In the genomic region with DNA sequence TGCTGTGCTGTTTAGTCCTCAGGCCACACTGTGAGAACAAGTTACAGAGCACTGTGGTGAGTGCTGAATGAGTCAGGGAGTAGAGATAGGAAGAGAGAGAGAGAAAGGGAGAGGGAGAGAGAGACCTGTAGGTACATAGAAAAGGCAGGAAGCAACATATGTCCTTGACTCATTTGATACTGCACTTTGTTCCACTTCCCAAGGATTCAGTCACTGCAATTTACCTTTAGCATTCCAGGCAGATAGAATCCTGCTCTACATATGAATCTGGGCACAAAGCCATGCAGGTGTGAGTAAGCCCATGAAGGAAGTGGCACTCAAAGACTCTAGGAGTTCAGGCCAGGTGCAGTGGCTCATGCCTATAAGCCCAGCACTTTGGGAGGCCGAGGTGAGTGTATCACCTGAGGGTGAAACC, we compare ENCODE assay signal across 11 cellular contexts. TPM values are rescaled to one million over a fixed set of nuclear protein-coding genes. Genes with fewer than 3 reads are reported as not detected.
DNase-seq lines count a peak whose midpoint lies in the region; ATAC-seq and TF ChIP-seq lines count a peak whose summit lies in the region.
"Had no signal": no experiment of that assay in that cellular context is flagged by ENCODE, and none has a peak within 500 bp of the region (broad histone marks: within the 10 kb centered on the region; RNA-seq: fewer than 3 reads in every experiment).

No MANE protein-coding gene starts in this region.

- H3K36me3 Mint-ChIP-seq in GM23338 (ENCODE audit: low read depth) (no peaks in the 10 kb centered on the region), natural killer cell (no peaks in the 10 kb centered on the region)

- H3F3A ChIP-seq in GM23338 (replicated peaks; ENCODE audit: low read depth) = no peaks in the 10 kb centered on the region

- no peaks in the 10 kb centered on the region for H3K27me3 ChIP-seq in GM23338 (ENCODE audit: insufficient read depth)

- H4K20me1 ChIP-seq in GM23338 (replicated peaks; ENCODE audit: insufficient read depth) = no peaks in the 10 kb centered on the region

- TF ChIP-seq CTCF in GM23338 (conservative IDR thresholded peaks at IDR 0.05; ENCODE audit: low read depth in 2 of 2) = no peak
- TF ChIP-seq CTCF in natural killer cell (IDR thresholded peaks at IDR 0.05) = no peak

- peak overlapping the region; percentile 56; the same call in 1 of the 2 replicates for H2AFZ ChIP-seq in GM23338

- H3K27ac Mint-ChIP-seq in GM23338 = no peak overlapping the region
- H3K27ac Mint-ChIP-seq in natural killer cell = peak overlapping the region; percentile 63 to 77

- H3K27me3 Mint-ChIP-seq in GM23338 (ENCODE audit: insufficient read depth, low read depth, poor library complexity) (no peaks in the 10 kb centered on the region), natural killer cell (ENCODE audit: low read depth in 2 of 2) (peaks cover 0 to 2% of the 10 kb centered on the region in 2 donors)

- H3K36me3 ChIP-seq in GM23338 (ENCODE audit: insufficient read depth) = no peaks in the 10 kb centered on the region

- no peaks in the 10 kb centered on the region for H3K79me2 ChIP-seq in GM23338 (replicated peaks; ENCODE audit: insufficient read depth)

- no peak overlapping the region for H3K4me3 Mint-ChIP-seq in GM23338
- H3K4me3 Mint-ChIP-seq in natural killer cell = peak overlapping the region; percentile 72

- H3K4me1 Mint-ChIP-seq in GM23338 = peaks cover 10% of the 10 kb centered on the region
- peaks cover 23 to 29% of the 10 kb centered on the region in 2 donors for H3K4me1 Mint-ChIP-seq in natural killer cell

- H3K9me2 ChIP-seq in GM23338 (ENCODE audit: insufficient read depth) = 0 out of 2 replicates have a peak, but pooled peaks cover 6% of the 10 kb centered on the region

- H3K4me1 ChIP-seq in GM23338 (ENCODE audit: insufficient read depth) = no peaks in the 10 kb centered on the region

- peak overlapping the region; percentile 47; the same call in 1 of the 2 replicates for H3K4me2 ChIP-seq in GM23338
- H3K4me2 ChIP-seq: KMS-11 had no signal

- ATAC-seq in GM23338 (peak; percentile 62; the same call in 1 of the 3 replicates), natural killer cell (no peak), GM18511 (IDR thresholded peaks at IDR 0.05; ENCODE audit: unreplicated experiment) (no peak), GM18519 (IDR thresholded peaks at IDR 0.05; ENCODE audit: low FRiP score, unreplicated experiment) (no peak)

- H3K9me3 Mint-ChIP-seq in GM23338 (no peaks in the 10 kb centered on the region), natural killer cell (no peaks in the 10 kb centered on the region)

- DNase-seq in GM23338 (ENCODE audit: low spot score) (peak; percentile 33), NCI-H2029 treated with DMSO at 0.1 percent for 48 hours (lab: John Stamatoyannopoulos, UW) (peak; percentile 86), amniotic epithelial cell (ENCODE audit: low read depth) (peak; percentile 63), natural killer cell (no peak), NCI-H524 (lab: John Stamatoyannopoulos, UW) (no peak), dedifferentiated amniotic fluid mesenchymal stem cell (ENCODE audit: extremely low spot score) (no peak)
- DNase-seq: retina had no signal

- no peak overlapping the region for H3K27ac ChIP-seq in GM23338 (ENCODE audit: low read depth)
- H3K27ac ChIP-seq: KMS-11 had no signal

- intact Hi-C loops in natural killer cell (cut with micrococcal nuclease) = no loop called here

- no peak overlapping the region for H3K4me3 ChIP-seq in GM23338

TF ChIP-seq in GM23338, 12 proteins besides CTCF, POLR2A, EP300 and RAD21:
- TF ChIP-seq, protein P1, sequence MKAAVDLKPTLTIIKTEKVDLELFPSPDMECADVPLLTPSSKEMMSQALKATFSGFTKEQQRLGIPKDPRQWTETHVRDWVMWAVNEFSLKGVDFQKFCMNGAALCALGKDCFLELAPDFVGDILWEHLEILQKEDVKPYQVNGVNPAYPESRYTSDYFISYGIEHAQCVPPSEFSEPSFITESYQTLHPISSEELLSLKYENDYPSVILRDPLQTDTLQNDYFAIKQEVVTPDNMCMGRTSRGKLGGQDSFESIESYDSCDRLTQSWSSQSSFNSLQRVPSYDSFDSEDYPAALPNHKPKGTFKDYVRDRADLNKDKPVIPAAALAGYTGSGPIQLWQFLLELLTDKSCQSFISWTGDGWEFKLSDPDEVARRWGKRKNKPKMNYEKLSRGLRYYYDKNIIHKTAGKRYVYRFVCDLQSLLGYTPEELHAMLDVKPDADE (IDR thresholded peaks at IDR 0.05) = no peak
- TF ChIP-seq JUNB (IDR thresholded peaks at IDR 0.05; ENCODE audit: unreplicated experiment) = no peak
- TF ChIP-seq, protein P2, sequence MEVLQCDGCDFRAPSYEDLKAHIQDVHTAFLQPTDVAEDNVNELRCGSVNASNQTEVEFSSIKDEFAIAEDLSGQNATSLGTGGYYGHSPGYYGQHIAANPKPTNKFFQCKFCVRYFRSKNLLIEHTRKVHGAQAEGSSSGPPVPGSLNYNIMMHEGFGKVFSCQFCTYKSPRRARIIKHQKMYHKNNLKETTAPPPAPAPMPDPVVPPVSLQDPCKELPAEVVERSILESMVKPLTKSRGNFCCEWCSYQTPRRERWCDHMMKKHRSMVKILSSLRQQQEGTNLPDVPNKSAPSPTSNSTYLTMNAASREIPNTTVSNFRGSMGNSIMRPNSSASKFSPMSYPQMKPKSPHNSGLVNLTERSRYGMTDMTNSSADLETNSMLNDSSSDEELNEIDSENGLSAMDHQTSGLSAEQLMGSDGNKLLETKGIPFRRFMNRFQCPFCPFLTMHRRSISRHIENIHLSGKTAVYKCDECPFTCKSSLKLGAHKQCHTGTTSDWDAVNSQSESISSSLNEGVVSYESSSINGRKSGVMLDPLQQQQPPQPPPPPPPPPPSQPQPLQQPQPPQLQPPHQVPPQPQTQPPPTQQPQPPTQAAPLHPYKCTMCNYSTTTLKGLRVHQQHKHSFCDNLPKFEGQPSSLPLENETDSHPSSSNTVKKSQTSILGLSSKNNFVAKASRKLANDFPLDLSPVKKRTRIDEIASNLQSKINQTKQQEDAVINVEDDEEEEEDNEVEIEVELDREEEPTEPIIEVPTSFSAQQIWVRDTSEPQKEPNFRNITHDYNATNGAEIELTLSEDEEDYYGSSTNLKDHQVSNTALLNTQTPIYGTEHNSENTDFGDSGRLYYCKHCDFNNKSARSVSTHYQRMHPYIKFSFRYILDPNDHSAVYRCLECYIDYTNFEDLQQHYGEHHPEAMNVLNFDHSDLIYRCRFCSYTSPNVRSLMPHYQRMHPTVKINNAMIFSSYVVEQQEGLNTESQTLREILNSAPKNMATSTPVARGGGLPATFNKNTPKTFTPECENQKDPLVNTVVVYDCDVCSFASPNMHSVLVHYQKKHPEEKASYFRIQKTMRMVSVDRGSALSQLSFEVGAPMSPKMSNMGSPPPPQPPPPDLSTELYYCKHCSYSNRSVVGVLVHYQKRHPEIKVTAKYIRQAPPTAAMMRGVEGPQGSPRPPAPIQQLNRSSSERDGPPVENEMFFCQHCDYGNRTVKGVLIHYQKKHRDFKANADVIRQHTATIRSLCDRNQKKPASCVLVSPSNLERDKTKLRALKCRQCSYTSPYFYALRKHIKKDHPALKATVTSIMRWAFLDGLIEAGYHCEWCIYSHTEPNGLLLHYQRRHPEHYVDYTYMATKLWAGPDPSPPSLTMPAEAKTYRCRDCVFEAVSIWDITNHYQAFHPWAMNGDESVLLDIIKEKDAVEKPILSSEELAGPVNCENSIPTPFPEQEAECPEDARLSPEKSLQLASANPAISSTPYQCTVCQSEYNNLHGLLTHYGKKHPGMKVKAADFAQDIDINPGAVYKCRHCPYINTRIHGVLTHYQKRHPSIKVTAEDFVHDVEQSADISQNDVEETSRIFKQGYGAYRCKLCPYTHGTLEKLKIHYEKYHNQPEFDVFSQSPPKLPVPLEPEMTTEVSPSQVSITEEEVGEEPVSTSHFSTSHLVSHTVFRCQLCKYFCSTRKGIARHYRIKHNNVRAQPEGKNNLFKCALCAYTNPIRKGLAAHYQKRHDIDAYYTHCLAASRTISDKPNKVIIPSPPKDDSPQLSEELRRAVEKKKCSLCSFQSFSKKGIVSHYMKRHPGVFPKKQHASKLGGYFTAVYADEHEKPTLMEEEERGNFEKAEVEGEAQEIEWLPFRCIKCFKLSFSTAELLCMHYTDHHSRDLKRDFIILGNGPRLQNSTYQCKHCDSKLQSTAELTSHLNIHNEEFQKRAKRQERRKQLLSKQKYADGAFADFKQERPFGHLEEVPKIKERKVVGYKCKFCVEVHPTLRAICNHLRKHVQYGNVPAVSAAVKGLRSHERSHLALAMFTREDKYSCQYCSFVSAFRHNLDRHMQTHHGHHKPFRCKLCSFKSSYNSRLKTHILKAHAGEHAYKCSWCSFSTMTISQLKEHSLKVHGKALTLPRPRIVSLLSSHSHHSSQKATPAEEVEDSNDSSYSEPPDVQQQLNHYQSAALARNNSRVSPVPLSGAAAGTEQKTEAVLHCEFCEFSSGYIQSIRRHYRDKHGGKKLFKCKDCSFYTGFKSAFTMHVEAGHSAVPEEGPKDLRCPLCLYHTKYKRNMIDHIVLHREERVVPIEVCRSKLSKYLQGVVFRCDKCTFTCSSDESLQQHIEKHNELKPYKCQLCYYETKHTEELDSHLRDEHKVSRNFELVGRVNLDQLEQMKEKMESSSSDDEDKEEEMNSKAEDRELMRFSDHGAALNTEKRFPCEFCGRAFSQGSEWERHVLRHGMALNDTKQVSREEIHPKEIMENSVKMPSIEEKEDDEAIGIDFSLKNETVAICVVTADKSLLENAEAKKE (CRISPR knock-in tag; IDR thresholded peaks at IDR 0.05) = no peak
- TF ChIP-seq STAT1 (IDR thresholded peaks at IDR 0.05; ENCODE audit: unreplicated experiment) = no peak
- TF ChIP-seq POLR2AphosphoS5 (IDR thresholded peaks at IDR 0.05; ENCODE audit: low read depth) = no peak
- TF ChIP-seq ZNF114 (CRISPR knock-in tag; IDR thresholded peaks at IDR 0.05) = no peak
- TF ChIP-seq EZH2phosphoT487 (IDR thresholded peaks at IDR 0.05; ENCODE audit: unreplicated experiment) = no peak
- TF ChIP-seq NANOG (IDR thresholded peaks at IDR 0.05; ENCODE audit: borderline replicate concordance) = no peak
- no peak for TF ChIP-seq CREB1 (CRISPR knock-in tag; IDR thresholded peaks at IDR 0.05; ENCODE audit: low read depth)

RNA-seq across cellular contexts. Expression of a gene that starts 1.0 kb away (rescaled TPM):
- total RNA-seq in GM23338 (2014; rRNA removed; shearing (Covaris generic)) = not detected in 2 replicates
- not detected in 2 replicates for polyA plus RNA-seq in GM23338 (2016; fragmentation: Nextera tagmentation; extraction: Ambion mirVana)
- total RNA-seq in natural killer cell = 1 to 10 TPM; 5.9 to 7.3 (median 6.8) TPM
- total RNA-seq: glomerular endothelial cell had no signal

Comparison
In these comparisons a context has a peak if more than half of its experiments do, and no peak if none do; other contexts are left out.
1. DNase-seq: peak in GM23338 (single experiment), NCI-H2029 treated with DMSO at 0.1 percent for 48 hours (single experiment) and amniotic epithelial cell (single experiment); none in natural killer cell (single experiment), NCI-H524 (0 of 2) and dedifferentiated amniotic fluid mesenchymal stem cell (single experiment).